7 cellular contexts compared by ENCODE assay signal in the genomic region with DNA sequence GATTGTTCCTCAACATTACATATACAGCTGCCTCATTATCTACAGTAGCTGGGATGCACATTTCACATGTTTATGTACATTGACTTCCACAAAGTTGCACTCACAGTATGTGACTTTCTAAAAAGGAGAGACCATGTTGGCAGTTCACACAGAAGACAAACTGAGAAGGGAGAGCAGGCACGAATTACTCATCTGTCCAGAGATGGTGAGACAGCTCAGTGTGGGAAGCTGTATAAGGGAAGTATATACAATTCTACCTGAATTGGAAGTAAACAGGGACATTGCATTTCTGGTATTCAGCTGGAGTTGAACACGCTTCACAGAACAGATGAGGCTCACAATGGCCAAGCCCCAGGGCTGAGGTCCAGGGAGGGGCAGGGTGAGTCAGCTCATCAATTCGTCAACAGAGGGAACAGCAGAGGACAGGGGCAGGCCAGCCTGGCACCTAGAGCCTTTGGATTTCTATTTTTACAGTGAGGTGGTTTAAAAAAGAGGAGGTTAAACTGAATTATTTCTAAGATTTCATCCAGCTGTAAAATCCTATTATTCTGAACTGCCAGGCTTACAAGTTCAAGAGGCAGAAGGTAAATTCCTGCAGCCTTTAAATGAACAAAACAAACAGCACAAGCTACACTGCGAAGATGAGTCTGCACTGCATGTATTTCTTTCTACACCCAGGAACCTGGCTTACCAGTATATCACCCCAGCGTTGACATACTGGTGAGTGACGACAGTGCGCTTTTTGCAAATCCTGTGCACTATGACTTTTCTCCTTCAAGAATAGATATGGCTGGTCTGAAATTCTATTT.
DNase-seq lines count a peak whose midpoint lies in the region; ATAC-seq, FAIRE-seq and TF ChIP-seq lines count a peak whose summit lies in the region.

No MANE protein-coding gene starts in this region.

- H3K9ac ChIP-seq in HUES6 (ENCODE audit: low read length) = peak overlapping the region; percentile 23

- H3K4me1 Mint-ChIP-seq in stimulated activated naive CD8-positive, alpha-beta T cell treated with anti-CD3 and anti-CD28 coated beads, Interleukin-15, amount 100 ng/mL, for 72 hours = peaks cover 29% of the 10 kb centered on the region

- H3K27me3 ChIP-seq in HUES6 (ENCODE audit: control insufficient read depth, insufficient read depth, low read length) = no peaks in the 10 kb centered on the region

- H3K27me3 Mint-ChIP-seq in stimulated activated naive CD8-positive, alpha-beta T cell treated with anti-CD3 and anti-CD28 coated beads, Interleukin-15, amount 100 ng/mL, for 72 hours = no peaks in the 10 kb centered on the region

- H3K36me3 ChIP-seq in HUES6 (ENCODE audit: control insufficient read depth, insufficient read depth, low read length) = peaks cover 12% of the 10 kb centered on the region

- in situ Hi-C loops in astrocyte of the spinal cord (cut with HindIII; ENCODE audit: low sequenced_read_pairs) = no loop called here

- H3K4me3 ChIP-seq in HUES6 (ENCODE audit: low read depth, low read length) (no peak overlapping the region), astrocyte of the spinal cord (ENCODE audit: low read depth, low read length) (no peak overlapping the region)

- 0 out of 2 replicates have a peak overlapping the region, but pooled peaks have one; percentile 19 for H3K27ac ChIP-seq in HUES6 (ENCODE audit: low read depth, low read length)

- no peak for FAIRE-seq in GM19239 (lab: Jason Lieb, UNC)

- no peak for ATAC-seq in stimulated activated naive CD8-positive, alpha-beta T cell treated with anti-CD3 and anti-CD28 coated beads, Interleukin-15, amount 100 ng/mL, for 72 hours
- ATAC-seq in HG03135 (IDR thresholded peaks at IDR 0.05; ENCODE audit: unreplicated experiment) = no peak
- no peak for ATAC-seq in GM19328 (IDR thresholded peaks at IDR 0.05; ENCODE audit: unreplicated experiment)

- peaks cover 6% of the 10 kb centered on the region; the same call in 1 of the 2 replicates for H3K4me1 ChIP-seq in HUES6 (ENCODE audit: control insufficient read depth, insufficient read depth, low read length)

- no peak overlapping the region for H3K4me3 Mint-ChIP-seq in stimulated activated naive CD8-positive, alpha-beta T cell treated with anti-CD3 and anti-CD28 coated beads, Interleukin-15, amount 100 ng/mL, for 72 hours

- peak overlapping the region; percentile 29 to 54 for H3K27ac Mint-ChIP-seq in stimulated activated naive CD8-positive, alpha-beta T cell treated with anti-CD3 and anti-CD28 coated beads, Interleukin-15, amount 100 ng/mL, for 72 hours

- no peak for TF ChIP-seq CTCF in astrocyte of the spinal cord (IDR thresholded peaks at IDR 0.05; ENCODE audit: low read depth, low read length)

- no peaks in the 10 kb centered on the region for H3K9me3 Mint-ChIP-seq in stimulated activated naive CD8-positive, alpha-beta T cell treated with anti-CD3 and anti-CD28 coated beads, Interleukin-15, amount 100 ng/mL, for 72 hours

- H3K9me3 ChIP-seq in HUES6 (ENCODE audit: control insufficient read depth, insufficient read depth, low read depth, low read length) = peaks cover 3% of the 10 kb centered on the region; the same call in 1 of the 2 replicates

- DNase-seq in astrocyte of the spinal cord (ENCODE audit: low read depth, low spot score) (peak; percentile 63), iPS-NIHi11 (ENCODE audit: low spot score) (peak; percentile 24), GM19239 (ENCODE audit: insufficient read length, low spot score) (no peak)
- DNase-seq in stimulated activated naive CD8-positive, alpha-beta T cell treated with anti-CD3 and anti-CD28 coated beads, Interleukin-15, amount 100 ng/mL, for 72 hours = no peak

Comparison
In these comparisons a context has a peak if more than half of its experiments do, and no peak if none do; other contexts are left out.
1. DNase-seq: peak in astrocyte of the spinal cord (single experiment) and iPS-NIHi11 (single experiment); none in stimulated activated naive CD8-positive, alpha-beta T cell treated with anti-CD3 and anti-CD28 coated beads, Interleukin-15, amount 100 ng/mL, for 72 hours (0 of 2) and GM19239 (single experiment).